Comparison of ENCODE assay signal across 4 cellular contexts in the genomic region with DNA sequence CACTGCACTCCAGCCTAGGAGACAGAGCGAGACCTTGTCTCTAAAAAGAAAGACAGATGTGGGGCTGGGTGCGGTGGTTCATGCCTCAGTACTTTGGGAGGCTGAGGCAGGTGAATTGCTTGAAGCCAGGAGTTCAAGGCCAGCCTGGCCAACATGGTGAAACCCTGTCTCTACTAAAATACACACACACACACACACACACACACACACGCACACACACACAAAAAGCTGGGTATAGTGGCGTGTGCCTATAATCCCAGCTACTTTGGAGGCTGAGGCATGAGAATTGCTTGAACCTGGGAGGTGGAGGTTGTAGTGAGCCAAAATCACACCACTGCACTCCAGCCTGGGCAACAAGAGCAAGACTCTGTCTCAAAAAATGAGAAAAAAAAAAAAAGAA. TPM values are rescaled to one million over a fixed set of nuclear protein-coding genes. Genes with fewer than 3 reads are reported as not detected.
"Had no signal": no experiment of that assay in that cellular context is flagged by ENCODE, and none has a peak within 500 bp of the region (broad histone marks: within the 10 kb centered on the region; RNA-seq: fewer than 3 reads in every experiment).

No MANE protein-coding gene starts in this region.

RNA-seq across cellular contexts. Expression of gene SLC5A2, which starts 1.1 kb away (rescaled TPM):
- total RNA-seq: LHCN-M2, MCF 10A, OCI-LY7 had no signal

RNA-seq across cellular contexts. Expression of gene ZNF843, which starts 41.5 kb away (rescaled TPM):
- total RNA-seq: PC-3 had no signal
